In genomic region chr15:74725241-74725774, GRCh38 we compare ENCODE assay signal across 8 cellular contexts. TPM values are rescaled to one million over a fixed set of nuclear protein-coding genes. Genes with fewer than 3 reads are reported as not detected.
DNase-seq lines count a peak whose midpoint lies in the region; ATAC-seq and TF ChIP-seq lines count a peak whose summit lies in the region.

Gene CYP1A1 (minus strand): TSS chr15:74725528. CDS start chr15:74723097, 2,431 bp downstream.

- TF ChIP-seq CTCF in GM10266 (IDR thresholded peaks at IDR 0.05; ENCODE audit: control insufficient read depth, insufficient read depth, low read depth, missing control alignments) (no peak), gastrocnemius medialis (IDR thresholded peaks at IDR 0.05 in 4 of 5, conservative IDR thresholded peaks at IDR 0.05 in 1 of 5) (no peak)

- intact Hi-C loops in right cardiac atrium (cut with DNase I) (no loop called here), gastrocnemius medialis (cut with DNase I; ENCODE audit: low total_unique reads) (no loop called here)

- H3K9me3 ChIP-seq in right cardiac atrium (ENCODE audit: control insufficient read depth, low read length) (no peaks in the 10 kb centered on the region), gastrocnemius medialis (no peaks in the 10 kb centered on the region)

- no peaks in the 10 kb centered on the region for H3K36me3 ChIP-seq in gastrocnemius medialis

- DNase-seq in GM10266 (ENCODE audit: extremely low spot score) (peak; percentile 53), NCI-H69 (lab: John Stamatoyannopoulos, UW) (peak; percentile 18), right cardiac atrium (peak; percentile 26 to 66 (median 61)), gastrocnemius medialis (no peak), T1000 (lab: John Stamatoyannopoulos, UW) (no peak), MV-4-11 (lab: John Stamatoyannopoulos, UW) (no peak)
- peak; percentile 58 for DNase-seq in activated naive CD4-positive, alpha-beta T cell treated with anti-CD3 and anti-CD28 coated beads, Interleukin-2, amount 50 U/mL, for 16 hours

- in situ Hi-C loops in gastrocnemius medialis (cut with MboI; ENCODE audit: low sequenced_read_pairs in 4 of 4), result no loop called here

- H3K4me1 ChIP-seq in right cardiac atrium (ENCODE audit: control insufficient read depth, insufficient read depth, low read length) (no peaks in the 10 kb centered on the region), gastrocnemius medialis (peaks cover 13 to 25% of the 10 kb centered on the region in 2 donors)

- TF ChIP-seq POLR2A in gastrocnemius medialis (IDR thresholded peaks at IDR 0.05), result no peak

- ATAC-seq in right cardiac atrium (peak; percentile 58 to 63), gastrocnemius medialis (no peak), GM21526 (IDR thresholded peaks at IDR 0.05; ENCODE audit: low FRiP score, unreplicated experiment) (no peak)

- H3K27me3 ChIP-seq in right cardiac atrium (ENCODE audit: control insufficient read depth, insufficient read depth), result no peaks in the 10 kb centered on the region
- peaks cover 0 to 5% (median 0%) of the 10 kb centered on the region in 3 donors for H3K27me3 ChIP-seq in gastrocnemius medialis

- H3K4me3 ChIP-seq in right cardiac atrium (ENCODE audit: low read length) (peak within 1 kb of the TSS; percentile 74), gastrocnemius medialis (peak within 1 kb of the TSS; percentile 66 to 88 (median 68))

- WGBS in right cardiac atrium, result 2% methylated on average over 10 of the region's 10 CpGs

- H3K27ac ChIP-seq in right cardiac atrium (ENCODE audit: low read length), result no peak within 1 kb of the TSS
- peak within 1 kb of the TSS in 3 of 4 donors; percentile 62 to 69 (median 68) for H3K27ac ChIP-seq in gastrocnemius medialis

RNA-seq across cellular contexts. Expression of gene CYP1A1, which starts in this region (rescaled TPM):
- total RNA-seq in right cardiac atrium (1 to 10 TPM in 1 of 4 donors, under 1 TPM in 1, not detected in 2; 0.12 to 1.1 TPM), gastrocnemius medialis (1 to 10 TPM in 2 of 4 donors, under 1 TPM in 2; 0.41 to 3.0 (median 1.6) TPM)
- polyA plus RNA-seq in right cardiac atrium, result 0.59 TPM

Comparison
In these comparisons a context has a peak if more than half of its experiments do, and no peak if none do; other contexts are left out.
1. DNase-seq: peak in GM10266 (single experiment), NCI-H69 (single experiment), activated naive CD4-positive, alpha-beta T cell treated with anti-CD3 and anti-CD28 coated beads, Interleukin-2, amount 50 U/mL, for 16 hours (single experiment) and right cardiac atrium (3 of 3); none in gastrocnemius medialis (0 of 2), T1000 (single experiment) and MV-4-11 (single experiment).
2. ATAC-seq: peak in right cardiac atrium (2 of 2); none in gastrocnemius medialis (0 of 2) and GM21526 (single experiment).